ENCODE assay signal across 26 cellular contexts in the genomic region with DNA sequence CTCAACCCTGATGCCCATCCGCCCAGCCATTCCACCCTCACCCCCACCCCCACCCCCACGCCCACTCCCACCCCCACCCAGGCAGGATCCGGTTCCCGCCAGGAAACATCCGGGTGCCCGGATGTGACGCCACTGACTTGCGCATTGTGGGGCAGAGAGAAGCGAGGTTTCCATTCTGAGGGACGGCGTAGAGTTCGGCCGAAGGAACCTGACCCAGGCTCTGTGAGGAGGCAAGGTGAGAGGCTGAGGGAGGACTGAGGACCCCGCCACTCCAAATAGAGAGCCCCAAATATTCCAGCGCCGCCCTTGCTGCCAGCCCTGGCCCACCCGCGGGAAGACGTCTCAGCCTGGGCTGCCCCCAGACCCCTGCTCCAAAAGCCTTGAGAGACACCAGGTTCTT. TPM values are rescaled to one million over a fixed set of nuclear protein-coding genes. Genes with fewer than 3 reads are reported as not detected.
"Had no signal": no experiment of that assay in that cellular context is flagged by ENCODE, and none has a peak within 500 bp of the region (broad histone marks: within the 10 kb centered on the region; RNA-seq: fewer than 3 reads in every experiment).

Gene MAGEA1 (plus strand): TSS at position 154 of the 400 bp plus-strand sequence. CDS start 3,106 bp downstream, outside the sequence.

- H3K9me3 Mint-ChIP-seq: activated naive CD4-positive, alpha-beta T cell treated with anti-CD3 and anti-CD28 coated beads, Interleukin-2, amount 50 U/mL, for 72 hours; activated naive CD8-positive, alpha-beta T cell treated with anti-CD3 and anti-CD28 coated beads, Interleukin-2, amount 50 U/mL, for 24 hours; activated T-cell treated with anti-CD3 and anti-CD28 coated beads, Interleukin-2, amount 50 U/mL, for 24 hours; activated T-helper 1 cell treated with anti-CD3 and anti-CD28 coated beads, Interleukin-12 subunit alpha, Interleukin-12 subunit beta, Interleukin-2, Interleukin-4 antibody, amounts not matched to agents 30 ng/mL and 10 ng/mL and 1 ng/mL, durations not matched to agents 14 hours and 24 hours and 36 hours; central memory CD8-positive, alpha-beta T cell; T-helper 1 cell treated with Interleukin-12 subunit alpha and Interleukin-12 subunit beta and Interleukin-4 antibody, amounts not matched to agents 30 μg/mL and 1 μg/mL, for 36 hours; WTC11 had no signal

- H3K4me3 ChIP-seq: ascending aorta had no signal

- H3K4me3 Mint-ChIP-seq: activated CD8-positive, alpha-beta memory T cell treated with anti-CD3 and anti-CD28 coated beads, Interleukin-2, amount 10 ng/mL, durations not matched to agents 7 days and 5 days; activated naive CD8-positive, alpha-beta T cell treated with anti-CD3 and anti-CD28 coated beads, Interleukin-2, amount 50 U/mL, for 24 hours; activated T-cell treated with anti-CD3 and anti-CD28 coated beads, Interleukin-2, amount 50 U/mL, for 24 hours; activated T-helper 1 cell treated with anti-CD3 and anti-CD28 coated beads, Interleukin-12 subunit alpha, Interleukin-12 subunit beta, Interleukin-2, Interleukin-4 antibody, amounts not matched to agents 30 ng/mL and 10 ng/mL and 1 ng/mL, durations not matched to agents 14 hours and 24 hours and 36 hours; brain; central memory CD8-positive, alpha-beta T cell; T-helper 1 cell treated with Interleukin-12 subunit alpha and Interleukin-12 subunit beta and Interleukin-4 antibody, amounts not matched to agents 30 μg/mL and 1 μg/mL, for 36 hours; WTC11 had no signal

- H3K4me1 ChIP-seq: ascending aorta had no signal

- ATAC-seq: activated CD8-positive, alpha-beta memory T cell treated with anti-CD3 and anti-CD28 coated beads, Interleukin-2, amount 10 ng/mL, durations not matched to agents 7 days and 5 days; activated naive CD4-positive, alpha-beta T cell treated with anti-CD3 and anti-CD28 coated beads, Interleukin-2, amount 50 U/mL, for 72 hours; activated naive CD8-positive, alpha-beta T cell treated with anti-CD3 and anti-CD28 coated beads, Interleukin-2, amount 50 U/mL, for 24 hours; PC-3; WTC11 had no signal

- H3K36me3 ChIP-seq: ascending aorta had no signal

- H3K36me3 Mint-ChIP-seq: activated CD8-positive, alpha-beta memory T cell treated with anti-CD3 and anti-CD28 coated beads, Interleukin-2, amount 10 ng/mL, durations not matched to agents 7 days and 5 days; activated naive CD4-positive, alpha-beta T cell treated with anti-CD3 and anti-CD28 coated beads, Interleukin-2, amount 50 U/mL, for 72 hours; brain; WTC11 had no signal

- H3K27me3 Mint-ChIP-seq: activated CD8-positive, alpha-beta memory T cell treated with anti-CD3 and anti-CD28 coated beads, Interleukin-2, amount 10 ng/mL, durations not matched to agents 7 days and 5 days had no signal

- H3K27ac ChIP-seq: ascending aorta had no signal

- H3K4me1 Mint-ChIP-seq: activated CD8-positive, alpha-beta memory T cell treated with anti-CD3 and anti-CD28 coated beads, Interleukin-2, amount 10 ng/mL, durations not matched to agents 7 days and 5 days; activated naive CD8-positive, alpha-beta T cell treated with anti-CD3 and anti-CD28 coated beads, Interleukin-2, amount 50 U/mL, for 24 hours; brain; central memory CD8-positive, alpha-beta T cell; WTC11 had no signal

- DNase-seq: activated CD4-positive, alpha-beta T cell treated with anti-CD3 and anti-CD28 coated beads for 48 hours; activated CD4-positive, alpha-beta T cell treated with anti-CD3 and anti-CD28 coated beads, Interleukin-2, amount 50 U/mL, for 48 hours; activated CD4-positive, CD25-positive, alpha-beta regulatory T cell treated with anti-CD3 and anti-CD28 coated beads, Interleukin-2, amount 50 U/mL, for 72 hours; activated CD8-positive, alpha-beta memory T cell treated with anti-CD3 and anti-CD28 coated beads, Interleukin-2, amount 10 ng/mL, durations not matched to agents 7 days and 5 days; activated effector memory CD4-positive, alpha-beta T cell treated with Interleukin-2 at 50 U/mL for 16 hours; activated naive CD4-positive, alpha-beta T cell treated with Interleukin-2 at 50 U/mL for 16 hours; activated naive CD8-positive, alpha-beta T cell treated with anti-CD3 and anti-CD28 coated beads, Interleukin-2, amount 50 U/mL, for 24 hours; activated T-cell treated with anti-CD3 and anti-CD28 coated beads, Interleukin-2, amount 50 U/mL, for 24 hours; amniotic stem cell; Kasumi-1; MV-4-11; NCI-H1092 treated with DMSO at 0.1 percent for 48 hours; NCI-H1436 treated with DMSO at 0.1 percent for 48 hours; NCI-H2029; NCI-H345; NCI-H524; PC-3; SHP77 treated with DMSO at 0.1 percent for 48 hours had no signal

- H3K27ac Mint-ChIP-seq: activated CD8-positive, alpha-beta memory T cell treated with anti-CD3 and anti-CD28 coated beads, Interleukin-2, amount 10 ng/mL, durations not matched to agents 7 days and 5 days; activated naive CD4-positive, alpha-beta T cell treated with anti-CD3 and anti-CD28 coated beads, Interleukin-2, amount 50 U/mL, for 72 hours; activated naive CD8-positive, alpha-beta T cell treated with anti-CD3 and anti-CD28 coated beads, Interleukin-2, amount 50 U/mL, for 24 hours; activated T-cell treated with anti-CD3 and anti-CD28 coated beads, Interleukin-2, amount 50 U/mL, for 24 hours; activated T-helper 1 cell treated with anti-CD3 and anti-CD28 coated beads, Interleukin-12 subunit alpha, Interleukin-12 subunit beta, Interleukin-2, Interleukin-4 antibody, amounts not matched to agents 30 ng/mL and 10 ng/mL and 1 ng/mL, durations not matched to agents 14 hours and 24 hours and 36 hours; brain; T-helper 1 cell treated with Interleukin-12 subunit alpha and Interleukin-12 subunit beta and Interleukin-4 antibody, amounts not matched to agents 30 μg/mL and 1 μg/mL, for 36 hours; WTC11 had no signal

- H3K9me3 ChIP-seq: ascending aorta had no signal

- H3K27me3 ChIP-seq: ascending aorta had no signal

RNA-seq across cellular contexts. Expression of gene MAGEA1, which starts in this region (rescaled TPM):
- total RNA-seq: activated CD8-positive, alpha-beta memory T cell treated with anti-CD3 and anti-CD28 coated beads, Interleukin-2, amount 10 ng/mL, durations not matched to agents 7 days and 5 days; activated naive CD4-positive, alpha-beta T cell treated with anti-CD3 and anti-CD28 coated beads, Interleukin-2, amount 50 U/mL, for 72 hours; activated T-helper 1 cell treated with anti-CD3 and anti-CD28 coated beads, Interleukin-12 subunit alpha, Interleukin-12 subunit beta, Interleukin-2, Interleukin-4 antibody, amounts not matched to agents 30 ng/mL and 10 ng/mL and 1 ng/mL, durations not matched to agents 14 hours and 24 hours and 36 hours; ascending aorta; MCF 10A; WTC11 had no signal
